ENCODE assay signal across 16 cellular contexts in the genomic region with DNA sequence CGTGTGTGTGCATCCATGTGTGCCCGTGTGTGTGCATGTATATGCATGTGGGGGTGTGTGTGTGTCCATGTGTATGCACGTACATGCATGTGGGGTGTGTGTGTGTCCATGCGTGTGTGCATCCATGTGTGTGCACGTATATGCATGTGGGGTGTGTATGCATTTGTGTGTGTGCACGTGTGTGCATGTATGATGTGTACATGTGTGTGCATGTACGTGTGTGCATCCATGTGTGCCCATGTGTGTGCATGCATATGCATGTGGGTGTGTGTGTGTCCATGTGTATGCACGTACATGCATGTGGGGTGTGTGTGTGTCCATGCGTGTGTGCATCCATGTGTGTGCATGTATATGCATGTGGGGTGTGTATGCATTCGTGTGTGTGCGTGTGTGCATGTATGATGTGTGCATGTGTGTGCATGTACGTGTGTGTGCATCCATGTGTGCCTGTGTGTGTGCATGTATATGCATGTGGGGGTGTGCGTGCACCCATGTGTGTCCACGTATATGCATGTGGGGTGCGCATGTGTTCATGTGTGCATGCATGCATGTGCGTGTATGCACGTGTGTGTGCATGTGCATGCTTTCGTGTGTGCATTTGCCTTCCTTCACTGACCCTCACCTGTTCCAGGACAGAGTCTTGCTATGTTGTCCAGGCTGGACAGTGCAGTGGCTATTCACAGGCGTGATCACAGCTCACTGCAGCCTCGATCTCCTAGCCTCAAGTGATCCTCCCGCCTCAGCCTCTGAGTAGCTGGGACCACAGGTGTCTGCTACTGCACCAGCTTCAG.
DNase-seq lines count a peak whose midpoint lies in the region; ATAC-seq and TF ChIP-seq lines count a peak whose summit lies in the region.
"Had no signal": no experiment of that assay in that cellular context is flagged by ENCODE, and none has a peak within 500 bp of the region (broad histone marks: within the 10 kb centered on the region; RNA-seq: fewer than 3 reads in every experiment).

No MANE protein-coding gene starts in this region.

- CTCF ChIA-PET in HEK293 (lab: Yijun Ruan, JAX) = no interaction called here

- DNase-seq in left cardiac atrium (peak; percentile 13), sigmoid colon (peak; percentile 25), NCI-H524 (lab: John Stamatoyannopoulos, UW) (no peak)
- no peak for DNase-seq in activated CD4-positive, alpha-beta T cell treated with anti-CD3 and anti-CD28 coated beads, Interleukin-2, amount 10 ng/mL, durations not matched to agents 24 days and 14 days
- DNase-seq: activated CD8-positive, alpha-beta memory T cell treated with anti-CD3 and anti-CD28 coated beads, Interleukin-2, amount 50 U/mL, for 48 hours; activated naive CD4-positive, alpha-beta T cell treated with Interleukin-2 at 50 U/mL for 16 hours; CD4-positive, alpha-beta memory T cell; GDM1; KBM-7; midbrain; NCI-H2171 treated with DMSO at 0.1 percent for 48 hours had no signal

- TF ChIP-seq POLR2A in sigmoid colon (IDR thresholded peaks at IDR 0.05) = no peak

- no peak overlapping the region for H3K27ac ChIP-seq in HEK293 (ENCODE audit: extremely low read depth, low read depth, low read length)
- peak overlapping the region; percentile 61; the same call in 1 of the 2 replicates for H3K27ac ChIP-seq in VCaP
- peak overlapping the region in 1 of 4 donors; percentile 76 for H3K27ac ChIP-seq in sigmoid colon

- no peak overlapping the region for H3K27ac Mint-ChIP-seq in activated CD4-positive, alpha-beta T cell treated with anti-CD3 and anti-CD28 coated beads, Interleukin-2, amount 10 ng/mL, durations not matched to agents 24 days and 14 days

- no peak overlapping the region for H3K4me3 Mint-ChIP-seq in activated CD4-positive, alpha-beta T cell treated with anti-CD3 and anti-CD28 coated beads, Interleukin-2, amount 10 ng/mL, durations not matched to agents 24 days and 14 days

- no peaks in the 10 kb centered on the region for H3K9me3 Mint-ChIP-seq in activated CD4-positive, alpha-beta T cell treated with anti-CD3 and anti-CD28 coated beads, Interleukin-2, amount 10 ng/mL, durations not matched to agents 24 days and 14 days
- H3K9me3 Mint-ChIP-seq: CD4-positive, alpha-beta memory T cell had no signal

- no peaks in the 10 kb centered on the region for H3K36me3 Mint-ChIP-seq in activated CD4-positive, alpha-beta T cell treated with anti-CD3 and anti-CD28 coated beads, Interleukin-2, amount 10 ng/mL, durations not matched to agents 24 days and 14 days (ENCODE audit: low read depth)
- H3K36me3 Mint-ChIP-seq: CD4-positive, alpha-beta memory T cell had no signal

- H3K4me1 ChIP-seq in HEK293 (ENCODE audit: control insufficient read depth, insufficient read depth, low read length) = 0 out of 2 replicates have a peak, but pooled peaks cover 5% of the 10 kb centered on the region
- peaks cover 0 to 25% (median 20%) of the 10 kb centered on the region in 4 donors for H3K4me1 ChIP-seq in sigmoid colon

- H3K27me3 ChIP-seq in sigmoid colon = no peaks in the 10 kb centered on the region
- H3K27me3 ChIP-seq: suprapubic skin had no signal

- intact Hi-C loops in left cardiac atrium (cut with DNase I) (loop anchor here in 1 of 2 donors (10.0 kb wide), 1 partner anchor 126 kb away; a partner anchor contains a TSS), sigmoid colon (cut with DNase I) (no loop called here)
- intact Hi-C loops in activated CD4-positive, alpha-beta T cell treated with anti-CD3 and anti-CD28 coated beads, Interleukin-2, amount 10 ng/mL, durations not matched to agents 24 days and 14 days (cut with micrococcal nuclease) = no loop called here

- H3K4me1 Mint-ChIP-seq in activated CD4-positive, alpha-beta T cell treated with anti-CD3 and anti-CD28 coated beads, Interleukin-2, amount 10 ng/mL, durations not matched to agents 24 days and 14 days = peaks cover 8% of the 10 kb centered on the region

- TF ChIP-seq CTCF in HEK293 (tag by site-specific recombination; IDR thresholded peaks at IDR 0.05) (no peak), VCaP (conservative IDR thresholded peaks at IDR 0.05) (no peak), sigmoid colon (IDR thresholded peaks at IDR 0.05) (no peak)

- ATAC-seq in left cardiac atrium (no peak), GM18520 (IDR thresholded peaks at IDR 0.05; ENCODE audit: unreplicated experiment) (no peak)

- no peaks in the 10 kb centered on the region for H3K9me3 ChIP-seq in HEK293 (ENCODE audit: control insufficient read depth, insufficient read depth, low read depth, low read length)
- no peaks in the 10 kb centered on the region for H3K9me3 ChIP-seq in sigmoid colon
- H3K9me3 ChIP-seq: psoas muscle, suprapubic skin had no signal

- H3K36me3 ChIP-seq in HEK293 (ENCODE audit: control insufficient read depth in 2 of 2, insufficient read depth in 1 of 2, low read length in 2 of 2) = no peaks in the 10 kb centered on the region
- no peaks in the 10 kb centered on the region for H3K36me3 ChIP-seq in sigmoid colon
- H3K36me3 ChIP-seq: suprapubic skin had no signal

- no peak for TF ChIP-seq EP300 in sigmoid colon (IDR thresholded peaks at IDR 0.05)

- 94 to 95% methylated on average over 21 of the region's 21 CpGs for WGBS in sigmoid colon, 2 donors

- H3K4me3 ChIP-seq in HEK293 (ENCODE audit: low read depth, low read length) (no peak overlapping the region), sigmoid colon (no peak overlapping the region)
- H3K4me3 ChIP-seq: psoas muscle, suprapubic skin had no signal

- POLR2A ChIA-PET in HEK293 (lab: Yijun Ruan, JAX) = interaction anchor here (1.3 kb wide), 1 partner anchor 130 kb away, joined by 3 read pairs; a partner anchor contains a TSS

- H3K27me3 Mint-ChIP-seq in activated CD4-positive, alpha-beta T cell treated with anti-CD3 and anti-CD28 coated beads, Interleukin-2, amount 10 ng/mL, durations not matched to agents 24 days and 14 days = peaks cover 22% of the 10 kb centered on the region
- H3K27me3 Mint-ChIP-seq: CD4-positive, alpha-beta memory T cell had no signal

TF ChIP-seq in HEK293, 187 proteins besides CTCF, POLR2A, EP300 and RAD21:
- TF ChIP-seq, protein P1, sequence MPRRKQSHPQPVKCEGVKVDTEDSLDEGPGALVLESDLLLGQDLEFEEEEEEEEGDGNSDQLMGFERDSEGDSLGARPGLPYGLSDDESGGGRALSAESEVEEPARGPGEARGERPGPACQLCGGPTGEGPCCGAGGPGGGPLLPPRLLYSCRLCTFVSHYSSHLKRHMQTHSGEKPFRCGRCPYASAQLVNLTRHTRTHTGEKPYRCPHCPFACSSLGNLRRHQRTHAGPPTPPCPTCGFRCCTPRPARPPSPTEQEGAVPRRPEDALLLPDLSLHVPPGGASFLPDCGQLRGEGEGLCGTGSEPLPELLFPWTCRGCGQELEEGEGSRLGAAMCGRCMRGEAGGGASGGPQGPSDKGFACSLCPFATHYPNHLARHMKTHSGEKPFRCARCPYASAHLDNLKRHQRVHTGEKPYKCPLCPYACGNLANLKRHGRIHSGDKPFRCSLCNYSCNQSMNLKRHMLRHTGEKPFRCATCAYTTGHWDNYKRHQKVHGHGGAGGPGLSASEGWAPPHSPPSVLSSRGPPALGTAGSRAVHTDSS (tag by site-specific recombination; IDR thresholded peaks at IDR 0.05) = no peak
- TF ChIP-seq, protein P2, sequence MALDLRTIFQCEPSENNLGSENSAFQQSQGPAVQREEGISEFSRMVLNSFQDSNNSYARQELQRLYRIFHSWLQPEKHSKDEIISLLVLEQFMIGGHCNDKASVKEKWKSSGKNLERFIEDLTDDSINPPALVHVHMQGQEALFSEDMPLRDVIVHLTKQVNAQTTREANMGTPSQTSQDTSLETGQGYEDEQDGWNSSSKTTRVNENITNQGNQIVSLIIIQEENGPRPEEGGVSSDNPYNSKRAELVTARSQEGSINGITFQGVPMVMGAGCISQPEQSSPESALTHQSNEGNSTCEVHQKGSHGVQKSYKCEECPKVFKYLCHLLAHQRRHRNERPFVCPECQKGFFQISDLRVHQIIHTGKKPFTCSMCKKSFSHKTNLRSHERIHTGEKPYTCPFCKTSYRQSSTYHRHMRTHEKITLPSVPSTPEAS (tag by site-specific recombination; IDR thresholded peaks at IDR 0.05) = peak; percentile 60; the same call in 1 of the 2 replicates
- TF ChIP-seq ZNF394 (tag by site-specific recombination; IDR thresholded peaks at IDR 0.05; ENCODE audit: borderline replicate concordance) (no peak), ZNF24 (tag by site-specific recombination; IDR thresholded peaks at IDR 0.05) (no peak), YY2 (tag by site-specific recombination; IDR thresholded peaks at IDR 0.05) (no peak), KLF9 (tag by site-specific recombination; IDR thresholded peaks at IDR 0.05; ENCODE audit: low read depth) (no peak)
- TF ChIP-seq, protein P3, sequence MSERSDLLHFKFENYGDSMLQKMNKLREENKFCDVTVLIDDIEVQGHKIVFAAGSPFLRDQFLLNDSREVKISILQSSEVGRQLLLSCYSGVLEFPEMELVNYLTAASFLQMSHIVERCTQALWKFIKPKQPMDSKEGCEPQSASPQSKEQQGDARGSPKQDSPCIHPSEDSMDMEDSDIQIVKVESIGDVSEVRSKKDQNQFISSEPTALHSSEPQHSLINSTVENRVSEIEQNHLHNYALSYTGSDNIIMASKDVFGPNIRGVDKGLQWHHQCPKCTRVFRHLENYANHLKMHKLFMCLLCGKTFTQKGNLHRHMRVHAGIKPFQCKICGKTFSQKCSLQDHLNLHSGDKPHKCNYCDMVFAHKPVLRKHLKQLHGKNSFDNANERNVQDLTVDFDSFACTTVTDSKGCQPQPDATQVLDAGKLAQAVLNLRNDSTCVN (tag by site-specific recombination; optimal IDR thresholded peaks at IDR 0.05) = peak; percentile 4
- TF ChIP-seq, protein P4, sequence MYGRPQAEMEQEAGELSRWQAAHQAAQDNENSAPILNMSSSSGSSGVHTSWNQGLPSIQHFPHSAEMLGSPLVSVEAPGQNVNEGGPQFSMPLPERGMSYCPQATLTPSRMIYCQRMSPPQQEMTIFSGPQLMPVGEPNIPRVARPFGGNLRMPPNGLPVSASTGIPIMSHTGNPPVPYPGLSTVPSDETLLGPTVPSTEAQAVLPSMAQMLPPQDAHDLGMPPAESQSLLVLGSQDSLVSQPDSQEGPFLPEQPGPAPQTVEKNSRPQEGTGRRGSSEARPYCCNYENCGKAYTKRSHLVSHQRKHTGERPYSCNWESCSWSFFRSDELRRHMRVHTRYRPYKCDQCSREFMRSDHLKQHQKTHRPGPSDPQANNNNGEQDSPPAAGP (tag by site-specific recombination; IDR thresholded peaks at IDR 0.05) = no peak

Comparison
In these comparisons a context has a peak if more than half of its experiments do, and no peak if none do; other contexts are left out.
1. DNase-seq: peak in left cardiac atrium (single experiment) and sigmoid colon (single experiment); none in activated CD4-positive, alpha-beta T cell treated with anti-CD3 and anti-CD28 coated beads, Interleukin-2, amount 10 ng/mL, durations not matched to agents 24 days and 14 days (single experiment) and NCI-H524 (0 of 2).